Comparison of ENCODE assay signal across 24 cellular contexts in genomic region chr18:27213123-27213717, GRCh38. TPM values are rescaled to one million over a fixed set of nuclear protein-coding genes. Genes with fewer than 3 reads are reported as not detected.
"Had no signal": no experiment of that assay in that cellular context is flagged by ENCODE, and none has a peak within 500 bp of the region (broad histone marks: within the 10 kb centered on the region; RNA-seq: fewer than 3 reads in every experiment).

No MANE protein-coding gene starts in this region.

- H3K4me1 Mint-ChIP-seq: activated B cell treated with CpG ODN at 0.5 μM for 24 hours; memory B cell; naive thymus-derived CD8-positive, alpha-beta T cell; neural crest cell; stimulated activated memory B cell treated with anti-CD40 and anti-IgM and Interleukin-4, amounts not matched to agents 10 μg/mL and 1 μg/mL and 100 μg/mL, for 72 hours had no signal

- H3K27me3 Mint-ChIP-seq: activated B cell treated with CpG ODN at 0.5 μM for 24 hours; brain; memory B cell; naive thymus-derived CD8-positive, alpha-beta T cell; stimulated activated memory B cell treated with anti-CD40 and anti-IgM and Interleukin-4, amounts not matched to agents 10 μg/mL and 1 μg/mL and 100 μg/mL, for 72 hours had no signal

- H3K4me3 Mint-ChIP-seq: activated B cell treated with CpG ODN at 0.5 μM for 24 hours; activated T-cell treated with anti-CD3 and anti-CD28 coated beads, Interleukin-2, amount 50 U/mL, for 72 hours; brain; memory B cell; naive thymus-derived CD8-positive, alpha-beta T cell; neural crest cell; stimulated activated memory B cell treated with anti-CD40 and anti-IgM and Interleukin-4, amounts not matched to agents 10 μg/mL and 1 μg/mL and 100 μg/mL, for 72 hours had no signal

- ATAC-seq: activated naive CD4-positive, alpha-beta T cell treated with anti-CD3 and anti-CD28 coated beads, Interleukin-2, amount 50 U/mL, for 72 hours; activated T-cell treated with anti-CD3 and anti-CD28 coated beads, Interleukin-2, amount 50 U/mL, for 72 hours; esophagus mucosa; naive thymus-derived CD8-positive, alpha-beta T cell; psoas muscle; stimulated activated memory B cell treated with anti-CD40 and anti-IgM and Interleukin-4, amounts not matched to agents 10 μg/mL and 1 μg/mL and 100 μg/mL, for 72 hours had no signal

- H3K36me3 ChIP-seq: suprapubic skin, tibial artery had no signal

- H3K4me3 ChIP-seq: psoas muscle, smooth muscle cell, suprapubic skin, tibial artery had no signal

- DNase-seq: activated B cell treated with CpG ODN at 0.5 μM for 24 hours; activated naive CD4-positive, alpha-beta T cell; activated T-cell treated with anti-CD3 and anti-CD28 coated beads for 4 hours; activated T-cell treated with anti-CD3 and anti-CD28 coated beads, Interleukin-2, amount 50 U/mL, for 72 hours; aorta; foreskin fibroblast; head of caudate nucleus; naive thymus-derived CD8-positive, alpha-beta T cell; occipital lobe; psoas muscle; stimulated activated CD4-positive, alpha-beta T cell treated with anti-CD3 and anti-CD28 coated beads, Interleukin-1b, Interleukin-23, amount 100 ng/mL, for 48 hours; stimulated activated CD4-positive, alpha-beta T cell treated with anti-CD3 and anti-CD28 coated beads, Interleukin-4, amount 100 ng/mL, for 4 hours; stimulated activated CD8-positive, alpha-beta memory T cell treated with anti-CD3 and anti-CD28 coated beads, Interleukin-4, amount 100 ng/mL, for 48 hours; T-helper 2 cell; tibial artery had no signal

- H3K36me3 Mint-ChIP-seq: activated naive CD4-positive, alpha-beta T cell treated with anti-CD3 and anti-CD28 coated beads, Interleukin-2, amount 50 U/mL, for 72 hours; brain; memory B cell; naive thymus-derived CD8-positive, alpha-beta T cell; stimulated activated memory B cell treated with anti-CD40 and anti-IgM and Interleukin-4, amounts not matched to agents 10 μg/mL and 1 μg/mL and 100 μg/mL, for 72 hours had no signal

- H3K27ac ChIP-seq: parathyroid adenoma, psoas muscle, suprapubic skin, tibial artery had no signal

- H3K27ac Mint-ChIP-seq: activated B cell treated with CpG ODN at 0.5 μM for 24 hours; activated naive CD4-positive, alpha-beta T cell treated with anti-CD3 and anti-CD28 coated beads, Interleukin-2, amount 50 U/mL, for 72 hours; activated T-cell treated with anti-CD3 and anti-CD28 coated beads, Interleukin-2, amount 50 U/mL, for 72 hours; brain; memory B cell; naive thymus-derived CD8-positive, alpha-beta T cell; stimulated activated memory B cell treated with anti-CD40 and anti-IgM and Interleukin-4, amounts not matched to agents 10 μg/mL and 1 μg/mL and 100 μg/mL, for 72 hours had no signal

- H3K27me3 ChIP-seq: suprapubic skin, tibial artery had no signal

- H3K4me1 ChIP-seq: parathyroid adenoma, psoas muscle, suprapubic skin, tibial artery had no signal

- H3K9me3 ChIP-seq: psoas muscle, suprapubic skin, tibial artery had no signal

- H3K9me3 Mint-ChIP-seq: activated B cell treated with CpG ODN at 0.5 μM for 24 hours had no signal

RNA-seq across cellular contexts. Expression of gene CHST9, which starts 28.1 kb away (rescaled TPM):
- total RNA-seq: activated B cell treated with CpG ODN at 0.5 μM for 24 hours; activated naive CD4-positive, alpha-beta T cell treated with anti-CD3 and anti-CD28 coated beads, Interleukin-2, amount 50 U/mL, for 72 hours; activated T-cell treated with anti-CD3 and anti-CD28 coated beads, Interleukin-2, amount 50 U/mL, for 72 hours; naive thymus-derived CD8-positive, alpha-beta T cell; smooth muscle cell had no signal
